Comparison of ENCODE assay signal across 11 cellular contexts in the genomic region with DNA sequence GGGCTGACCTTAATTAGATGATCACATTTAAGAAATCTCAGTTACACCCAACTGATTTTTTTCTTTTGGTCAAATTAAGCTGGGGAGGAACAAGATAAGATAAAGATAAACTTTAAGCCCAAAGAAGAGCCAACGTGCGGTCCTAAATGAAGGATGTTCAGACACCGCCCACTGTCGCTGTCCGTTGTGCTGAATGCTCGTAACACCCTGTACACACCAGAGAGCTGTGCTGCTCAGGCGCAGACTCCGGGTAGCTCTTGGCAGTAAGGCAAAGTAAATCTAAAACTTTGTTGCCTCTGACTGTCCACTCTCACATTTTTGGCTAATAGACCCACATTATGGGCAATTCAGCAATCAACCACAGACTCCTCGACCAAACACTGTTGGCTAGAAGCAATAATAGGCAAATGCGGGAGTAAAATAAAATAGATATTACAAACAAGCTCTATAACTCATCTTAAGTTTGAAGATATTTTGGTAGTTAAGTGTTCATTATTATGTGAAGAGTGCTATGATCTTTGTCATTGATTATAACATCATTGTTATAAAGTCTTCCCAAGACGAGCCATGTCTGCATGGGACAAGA. TPM values are rescaled to one million over a fixed set of nuclear protein-coding genes. Genes with fewer than 3 reads are reported as not detected.
A peak's percentile ranks its signal among the peaks of the same experiment; 100 is the strongest.
DNase-seq lines count a peak whose midpoint lies in the region; ATAC-seq and TF ChIP-seq lines count a peak whose summit lies in the region.
"Had no signal": no experiment of that assay in that cellular context is flagged by ENCODE, and none has a peak within 500 bp of the region (broad histone marks: within the 10 kb centered on the region; RNA-seq: fewer than 3 reads in every experiment).

No MANE protein-coding gene starts in this region.

- H3K4me1 ChIP-seq in OCI-LY7 (ENCODE audit: insufficient read depth, low read length, poor library complexity, severe bottlenecking), result no peaks in the 10 kb centered on the region
- H3K4me1 ChIP-seq: ascending aorta; BLaER1 treated with 17β-estradiol and CSF1 and Interleukin-3, amounts not matched to agents 10 nM and 100 nM had no signal

- no peak overlapping the region for H3K4me3 ChIP-seq in OCI-LY7 (ENCODE audit: low read depth, low read length, poor library complexity, severe bottlenecking)
- H3K4me3 ChIP-seq: ascending aorta; BLaER1 treated with 17β-estradiol and CSF1 and Interleukin-3, amounts not matched to agents 10 nM and 100 nM had no signal

- no peaks in the 10 kb centered on the region for H3K36me3 Mint-ChIP-seq in activated naive CD4-positive, alpha-beta T cell treated with anti-CD3 and anti-CD28 coated beads, Interleukin-2, amount 50 U/mL, for 24 hours

- no peak overlapping the region for H3K27ac ChIP-seq in OCI-LY7 (ENCODE audit: low read depth, low read length, poor library complexity, severe bottlenecking)
- H3K27ac ChIP-seq: ascending aorta; BLaER1 treated with 17β-estradiol and CSF1 and Interleukin-3, amounts not matched to agents 10 nM and 100 nM had no signal

- no peak overlapping the region for H2AFZ ChIP-seq in OCI-LY7 (ENCODE audit: low read length)

- H3K4me3 Mint-ChIP-seq in activated naive CD4-positive, alpha-beta T cell treated with anti-CD3 and anti-CD28 coated beads, Interleukin-2, amount 50 U/mL, for 24 hours, result no peak overlapping the region
- H3K4me3 Mint-ChIP-seq: stimulated activated naive CD8-positive, alpha-beta T cell treated with anti-CD3 and anti-CD28 coated beads, Interleukin-15, Interleukin-2, amounts not matched to agents 100 ng/mL and 50 ng/mL, for 24 hours had no signal

- no TSS peak for BruUV-seq in OCI-LY7 (replicated peaks; lab: Mats Ljungman, UMichigan)

- CTCF ChIA-PET in OCI-LY7 (lab: Charles Lee; ENCODE audit: unreplicated experiment), result no interaction called here

- intact Hi-C loops in OCI-LY7 (cut with micrococcal nuclease; ENCODE audit: unreplicated experiment), result no loop called here

- TF ChIP-seq POLR2A in erythroblast (IDR thresholded peaks at IDR 0.05; ENCODE audit: low read length), result no peak

- H4K20me1 ChIP-seq in OCI-LY7 (ENCODE audit: insufficient read depth, low read length), result no peaks in the 10 kb centered on the region
- H4K20me1 ChIP-seq: BLaER1 treated with 17β-estradiol and CSF1 and Interleukin-3, amounts not matched to agents 10 nM and 100 nM had no signal

- no peak for TF ChIP-seq CTCF in OCI-LY7 (conservative IDR thresholded peaks at IDR 0.05; ENCODE audit: low read length)

- no peak for ATAC-seq in GM21737 (IDR thresholded peaks at IDR 0.05; ENCODE audit: unreplicated experiment)
- ATAC-seq in GM18907 (IDR thresholded peaks at IDR 0.05; ENCODE audit: unreplicated experiment), result no peak
- no peak for ATAC-seq in GM19035 (IDR thresholded peaks at IDR 0.05; ENCODE audit: unreplicated experiment)

- no peaks in the 10 kb centered on the region for H3K9me3 ChIP-seq in OCI-LY7 (ENCODE audit: low read length)
- H3K9me3 ChIP-seq: ascending aorta; BLaER1 treated with 17β-estradiol and CSF1 and Interleukin-3, amounts not matched to agents 10 nM and 100 nM had no signal

- no peaks in the 10 kb centered on the region for H3K9me2 ChIP-seq in OCI-LY7 (ENCODE audit: insufficient read depth, low read length)

- POLR2A ChIA-PET in OCI-LY7 (lab: Charles Lee), result no interaction called here

- H3K4me2 ChIP-seq in OCI-LY7 (ENCODE audit: low read length), result no peak overlapping the region
- H3K4me2 ChIP-seq: BLaER1 treated with 17β-estradiol and CSF1 and Interleukin-3, amounts not matched to agents 10 nM and 100 nM had no signal

- no peak for DNase-seq in activated naive CD4-positive, alpha-beta T cell (lab: John Stamatoyannopoulos, UW)
- DNase-seq in OCI-LY7 (ENCODE audit: low spot score) (peak; percentile 36), erythroblast (lab: John Stamatoyannopoulos, UW) (peak; percentile 57 to 62), smooth muscle cell of the brain vasculature (ENCODE audit: low read depth, low spot score) (peak; percentile 26)

- no peaks in the 10 kb centered on the region for H3K79me2 ChIP-seq in OCI-LY7 (ENCODE audit: insufficient read depth, low read depth, low read length)

- H3K27ac Mint-ChIP-seq in activated naive CD4-positive, alpha-beta T cell treated with anti-CD3 and anti-CD28 coated beads, Interleukin-2, amount 50 U/mL, for 24 hours, result peak overlapping the region; percentile 12
- H3K27ac Mint-ChIP-seq: stimulated activated naive CD8-positive, alpha-beta T cell treated with anti-CD3 and anti-CD28 coated beads, Interleukin-15, Interleukin-2, amounts not matched to agents 100 ng/mL and 50 ng/mL, for 24 hours had no signal

- H3K36me3 ChIP-seq in OCI-LY7 (ENCODE audit: insufficient read depth, low read length), result no peaks in the 10 kb centered on the region
- H3K36me3 ChIP-seq: ascending aorta; BLaER1 treated with 17β-estradiol and CSF1 and Interleukin-3, amounts not matched to agents 10 nM and 100 nM had no signal

- peaks cover 1% of the 10 kb centered on the region for H3K27me3 Mint-ChIP-seq in activated naive CD4-positive, alpha-beta T cell treated with anti-CD3 and anti-CD28 coated beads, Interleukin-2, amount 50 U/mL, for 24 hours

- no peaks in the 10 kb centered on the region for H3K9me3 Mint-ChIP-seq in activated naive CD4-positive, alpha-beta T cell treated with anti-CD3 and anti-CD28 coated beads, Interleukin-2, amount 50 U/mL, for 24 hours

- H3K4me1 Mint-ChIP-seq in activated naive CD4-positive, alpha-beta T cell treated with anti-CD3 and anti-CD28 coated beads, Interleukin-2, amount 50 U/mL, for 24 hours, result no peaks in the 10 kb centered on the region

RNA-seq across cellular contexts. Expression of a gene that starts 57.1 kb away (rescaled TPM):
- total RNA-seq in OCI-LY7 (2014; rRNA removed; shearing (Covaris generic)), result not detected in 2 replicates
- total RNA-seq in OCI-LY7 (2022), result not detected in 2 replicates
- total RNA-seq: ascending aorta had no signal

Comparison
In these comparisons a context has a peak if more than half of its experiments do, and no peak if none do; other contexts are left out.
1. DNase-seq: peak in OCI-LY7 (single experiment), erythroblast (2 of 2) and smooth muscle cell of the brain vasculature (single experiment); none in activated naive CD4-positive, alpha-beta T cell (0 of 4).